ENCODE assay signal across 22 cellular contexts in the genomic region with DNA sequence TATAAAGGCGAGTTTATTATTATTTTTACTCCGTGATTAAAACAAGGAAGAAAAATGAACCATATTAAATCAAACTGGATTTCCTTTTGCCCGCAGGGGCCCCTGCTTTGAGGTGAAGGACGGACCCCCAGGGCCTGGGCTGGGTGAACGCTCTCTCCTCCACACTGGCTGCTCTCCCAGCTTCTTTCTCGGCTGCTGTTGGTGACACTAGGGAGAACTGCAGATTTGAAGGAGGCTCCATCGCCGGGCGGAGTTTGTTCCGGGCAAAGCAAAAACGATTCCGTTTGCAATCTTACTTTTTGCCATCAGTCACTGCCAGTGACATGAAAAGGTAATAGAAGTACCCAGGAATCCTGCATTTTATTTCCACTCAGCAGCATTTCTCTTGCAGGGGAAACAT.
A peak's percentile ranks its signal among the peaks of the same experiment; 100 is the strongest.
DNase-seq lines count a peak whose midpoint lies in the region; ATAC-seq and TF ChIP-seq lines count a peak whose summit lies in the region.
"Had no signal": no experiment of that assay in that cellular context is flagged by ENCODE, and none has a peak within 500 bp of the region (broad histone marks: within the 10 kb centered on the region; RNA-seq: fewer than 3 reads in every experiment).

No MANE protein-coding gene starts in this region.

- ATAC-seq in HG02588 (IDR thresholded peaks at IDR 0.05; ENCODE audit: unreplicated experiment) = no peak
- ATAC-seq: A549, GM12878 had no signal

- H3K27ac ChIP-seq in dorsolateral prefrontal cortex = peak overlapping the region in 2 of 59 donors; percentile 11 to 29
- H3K27ac ChIP-seq: A549, BLaER1 had no signal

- peak overlapping the region in 1 of 59 donors; percentile 3 for H3K4me3 ChIP-seq in dorsolateral prefrontal cortex
- H3K4me3 ChIP-seq: A549, BLaER1, GM12878 had no signal

- intact Hi-C loops in dorsolateral prefrontal cortex (cut with DNase I) = no loop called here

- DNase-seq in dorsolateral prefrontal cortex (peak in 6 of 10 donors; percentile 8 to 50 (median 39)), inferior parietal cortex (ENCODE audit: extremely low spot score) (peak; percentile 20), superior temporal gyrus (ENCODE audit: extremely low spot score) (peak; percentile 35), AG08396 (ENCODE audit: low spot score) (no peak), 8988T (no peak)
- DNase-seq: BE2C; C1 segment of cervical spinal cord; CD4-positive, alpha-beta memory T cell; CD4-positive, CD25-positive, alpha-beta regulatory T cell; CD8-positive, alpha-beta memory T cell; COR-L47; DMS 273 treated with DMSO at 0.1 percent for 48 hours; DMS153; DMS53; DMS79; DND-41; EL; GDM1 had no signal

- no peak for TF ChIP-seq CTCF in dorsolateral prefrontal cortex (IDR thresholded peaks at IDR 0.05 in 54 of 56, conservative IDR thresholded peaks at IDR 0.05 in 2 of 56; ENCODE audit: low read depth in 1 of 56, partially characterized antibody in 56 of 56)

- H3K27me3 ChIP-seq in dorsolateral prefrontal cortex = no peaks in the 10 kb centered on the region
- H3K27me3 ChIP-seq: BE2C, BLaER1 had no signal

Comparison
In these comparisons a context has a peak if more than half of its experiments do, and no peak if none do; other contexts are left out.
1. DNase-seq: peak in dorsolateral prefrontal cortex (6 of 10), inferior parietal cortex (single experiment) and superior temporal gyrus (single experiment); none in AG08396 (single experiment) and 8988T (single experiment).